ENCODE assay signal across 18 cellular contexts in genomic region chr3:40189118-40189517, GRCh38.
DNase-seq lines count a peak whose midpoint lies in the region; ATAC-seq and TF ChIP-seq lines count a peak whose summit lies in the region.
"Had no signal": no experiment of that assay in that cellular context is flagged by ENCODE, and none has a peak within 500 bp of the region (broad histone marks: within the 10 kb centered on the region; RNA-seq: fewer than 3 reads in every experiment).

No MANE protein-coding gene starts in this region.

- no peaks in the 10 kb centered on the region for H3K9me3 Mint-ChIP-seq in WTC11
- H3K9me3 Mint-ChIP-seq: CD4-positive, alpha-beta memory T cell; HFFc6 had no signal

- peaks cover 28% of the 10 kb centered on the region for H3K27me3 Mint-ChIP-seq in T-helper 17 cell
- no peaks in the 10 kb centered on the region; the same call in 1 of the 2 replicates for H3K27me3 Mint-ChIP-seq in WTC11 (ENCODE audit: low read depth)
- H3K27me3 Mint-ChIP-seq: CD4-positive, alpha-beta memory T cell had no signal

- CTCF ChIA-PET in WTC11 (lab: Charles Lee) = interaction anchor here (1.1 to 1.2 kb wide), 2 partner anchors 10 to 120 kb away, joined by 3 read pairs; no protein-coding TSS in a partner anchor

- ATAC-seq in T-helper 17 cell (no peak), WTC11 (no peak), psoas muscle (peak; percentile 61 to 82 (median 72))
- ATAC-seq: GM12878 had no signal

- TF ChIP-seq CTCF in WTC11 (IDR thresholded peaks at IDR 0.05) (no peak), dorsolateral prefrontal cortex (IDR thresholded peaks at IDR 0.05 in 54 of 56, conservative IDR thresholded peaks at IDR 0.05 in 2 of 56; ENCODE audit: low read depth in 1 of 56, partially characterized antibody in 56 of 56) (no peak), psoas muscle (IDR thresholded peaks at IDR 0.05) (no peak), testis (IDR thresholded peaks at IDR 0.05) (no peak)

- H3K4me1 ChIP-seq in psoas muscle = peaks cover 16% of the 10 kb centered on the region
- H3K4me1 ChIP-seq in testis = no peaks in the 10 kb centered on the region
- H3K4me1 ChIP-seq: Caco-2 had no signal

- H3K36me3 ChIP-seq in psoas muscle (ENCODE audit: insufficient read depth in 1 of 2, low read depth in 1 of 2) = no peaks in the 10 kb centered on the region
- H3K36me3 ChIP-seq in testis (ENCODE audit: low read depth, missing control alignments) = no peaks in the 10 kb centered on the region
- H3K36me3 ChIP-seq: HAP-1 had no signal

- POLR2A ChIA-PET in WTC11 (lab: Charles Lee) = no interaction called here

- peak overlapping the region; percentile 21 for H3K27ac Mint-ChIP-seq in T-helper 17 cell
- 0 out of 2 replicates have a peak overlapping the region, but pooled peaks have one; percentile 4 for H3K27ac Mint-ChIP-seq in WTC11
- H3K27ac Mint-ChIP-seq: HFFc6 had no signal

- H3K36me3 Mint-ChIP-seq in T-helper 17 cell (ENCODE audit: low read depth) (no peaks in the 10 kb centered on the region), WTC11 (no peaks in the 10 kb centered on the region)
- H3K36me3 Mint-ChIP-seq: CD4-positive, alpha-beta memory T cell had no signal

- DNase-seq in T-helper 17 cell = no peak
- no peak for DNase-seq in WTC11 (ENCODE audit: low spot score)
- DNase-seq in dorsolateral prefrontal cortex = no peak
- DNase-seq in psoas muscle = no peak
- no peak for DNase-seq in testis
- DNase-seq in NCI-H2196 (lab: John Stamatoyannopoulos, UW; ENCODE audit: unreplicated experiment) = no peak
- DNase-seq in COLO829 (ENCODE audit: low spot score) = no peak
- DNase-seq: C1 segment of cervical spinal cord; Caco-2; CD4-positive, alpha-beta memory T cell; DMS153; DMS79; EL; GDM1; GOT3; HFFc6 had no signal

- TF ChIP-seq POLR2A in testis (IDR thresholded peaks at IDR 0.05) = no peak

- H3K9me3 ChIP-seq in T-helper 17 cell (ENCODE audit: control insufficient read depth, low read length, poor library complexity, severe bottlenecking) (no peaks in the 10 kb centered on the region), psoas muscle (no peaks in the 10 kb centered on the region), testis (no peaks in the 10 kb centered on the region)
- H3K9me3 ChIP-seq: Caco-2, HAP-1 had no signal

- H3K27ac ChIP-seq in dorsolateral prefrontal cortex (peak overlapping the region in 39 of 59 donors; percentile 25 to 86 (median 73)), psoas muscle (no peak overlapping the region), testis (no peak overlapping the region)

- H3K4me1 Mint-ChIP-seq in T-helper 17 cell (peaks cover 2% of the 10 kb centered on the region), WTC11 (peaks cover 8% of the 10 kb centered on the region)

- intact Hi-C loops in dorsolateral prefrontal cortex (cut with DNase I) (loop anchor here in 1 of 2 donors (10.0 kb wide), 1 partner anchor 784 kb away; the partner anchor contains the start of gene RPSA), psoas muscle (cut with DNase I) (no loop called here), testis (cut with DNase I; ENCODE audit: low total_unique reads) (no loop called here)

- H3K27me3 ChIP-seq in dorsolateral prefrontal cortex (no peaks in the 10 kb centered on the region), psoas muscle (ENCODE audit: insufficient read depth in 3 of 3, low read length in 2 of 3) (no peaks in the 10 kb centered on the region), testis (no peaks in the 10 kb centered on the region)

- WGBS in psoas muscle, 3 donors = 18 to 57% (median 31%) methylated on average over 3 of the region's 3 CpGs
- 82 to 95% methylated on average over 3 of the region's 3 CpGs for WGBS in testis, 2 donors

- H3K4me3 Mint-ChIP-seq in T-helper 17 cell (no peak overlapping the region), WTC11 (no peak overlapping the region)
- H3K4me3 Mint-ChIP-seq: CD4-positive, alpha-beta memory T cell; HFFc6 had no signal

- no peak overlapping the region for H3K4me3 ChIP-seq in dorsolateral prefrontal cortex
- no peak overlapping the region for H3K4me3 ChIP-seq in psoas muscle
- H3K4me3 ChIP-seq in testis = no peak overlapping the region
- H3K4me3 ChIP-seq: GM12878, HAP-1 had no signal

TF ChIP-seq in WTC11, 78 proteins besides CTCF, POLR2A, EP300 and RAD21 (continues in another document):
- TF ChIP-seq AFF4 (CRISPR knock-in tag; IDR thresholded peaks at IDR 0.05; ENCODE audit: borderline replicate concordance) (no peak), NFYB (CRISPR knock-in tag; conservative IDR thresholded peaks at IDR 0.05; ENCODE audit: low read depth) (no peak), ESRRA (CRISPR knock-in tag; IDR thresholded peaks at IDR 0.05; ENCODE audit: borderline replicate concordance) (no peak), ZNF396 (CRISPR knock-in tag; IDR thresholded peaks at IDR 0.05; ENCODE audit: borderline replicate concordance) (no peak), ATF3 (CRISPR knock-in tag; conservative IDR thresholded peaks at IDR 0.05) (no peak), HMGA2 (CRISPR knock-in tag; IDR thresholded peaks at IDR 0.05) (no peak), MLX (CRISPR knock-in tag; IDR thresholded peaks at IDR 0.05) (no peak), GTF2I (CRISPR knock-in tag; conservative IDR thresholded peaks at IDR 0.05) (no peak), ATF1 (CRISPR knock-in tag; IDR thresholded peaks at IDR 0.05) (no peak), EMX1 (CRISPR knock-in tag; IDR thresholded peaks at IDR 0.05) (no peak), ZNF263 (CRISPR knock-in tag; IDR thresholded peaks at IDR 0.05; ENCODE audit: low read depth) (no peak), ZNF232 (CRISPR knock-in tag; IDR thresholded peaks at IDR 0.05) (no peak)
- TF ChIP-seq, protein P1, sequence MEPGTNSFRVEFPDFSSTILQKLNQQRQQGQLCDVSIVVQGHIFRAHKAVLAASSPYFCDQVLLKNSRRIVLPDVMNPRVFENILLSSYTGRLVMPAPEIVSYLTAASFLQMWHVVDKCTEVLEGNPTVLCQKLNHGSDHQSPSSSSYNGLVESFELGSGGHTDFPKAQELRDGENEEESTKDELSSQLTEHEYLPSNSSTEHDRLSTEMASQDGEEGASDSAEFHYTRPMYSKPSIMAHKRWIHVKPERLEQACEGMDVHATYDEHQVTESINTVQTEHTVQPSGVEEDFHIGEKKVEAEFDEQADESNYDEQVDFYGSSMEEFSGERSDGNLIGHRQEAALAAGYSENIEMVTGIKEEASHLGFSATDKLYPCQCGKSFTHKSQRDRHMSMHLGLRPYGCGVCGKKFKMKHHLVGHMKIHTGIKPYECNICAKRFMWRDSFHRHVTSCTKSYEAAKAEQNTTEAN (CRISPR knock-in tag; IDR thresholded peaks at IDR 0.05) = no peak
- TF ChIP-seq, protein P2, sequence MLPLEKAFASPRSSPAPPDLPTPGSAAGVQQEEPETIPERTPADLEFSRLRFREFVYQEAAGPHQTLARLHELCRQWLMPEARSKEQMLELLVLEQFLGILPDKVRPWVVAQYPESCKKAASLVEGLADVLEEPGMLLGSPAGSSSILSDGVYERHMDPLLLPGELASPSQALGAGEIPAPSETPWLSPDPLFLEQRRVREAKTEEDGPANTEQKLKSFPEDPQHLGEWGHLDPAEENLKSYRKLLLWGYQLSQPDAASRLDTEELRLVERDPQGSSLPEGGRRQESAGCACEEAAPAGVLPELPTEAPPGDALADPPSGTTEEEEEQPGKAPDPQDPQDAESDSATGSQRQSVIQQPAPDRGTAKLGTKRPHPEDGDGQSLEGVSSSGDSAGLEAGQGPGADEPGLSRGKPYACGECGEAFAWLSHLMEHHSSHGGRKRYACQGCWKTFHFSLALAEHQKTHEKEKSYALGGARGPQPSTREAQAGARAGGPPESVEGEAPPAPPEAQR (CRISPR knock-in tag; IDR thresholded peaks at IDR 0.05) = no peak

Comparison
In these comparisons a context has a peak if more than half of its experiments do, and no peak if none do; other contexts are left out.
1. ATAC-seq: peak in psoas muscle (4 of 4); none in T-helper 17 cell (single experiment) and WTC11 (single experiment).
2. H3K27ac ChIP-seq: peak in dorsolateral prefrontal cortex (39 of 59); none in psoas muscle (single experiment) and testis (0 of 2).